16 cellular contexts compared by ENCODE assay signal in genomic region chr5:78523314-78524193, GRCh38.
DNase-seq lines count a peak whose midpoint lies in the region; ATAC-seq and TF ChIP-seq lines count a peak whose summit lies in the region.
"Had no signal": no experiment of that assay in that cellular context is flagged by ENCODE, and none has a peak within 500 bp of the region (broad histone marks: within the 10 kb centered on the region; RNA-seq: fewer than 3 reads in every experiment).

No MANE protein-coding gene starts in this region.

- H3K27ac ChIP-seq in cardiac muscle cell (peak overlapping the region; percentile 63), upper lobe of right lung (peak overlapping the region; percentile 59)
- H3K27ac ChIP-seq: epithelial cell of prostate had no signal

- H3K4me1 ChIP-seq in cardiac muscle cell (ENCODE audit: low read depth) (peaks cover 98% of the 10 kb centered on the region), upper lobe of right lung (peaks cover 27% of the 10 kb centered on the region)

- ATAC-seq in Right ventricle myocardium superior (ENCODE audit: poor library complexity) (no peak), upper lobe of right lung (no peak), HG03457 (IDR thresholded peaks at IDR 0.05; ENCODE audit: unreplicated experiment) (no peak)
- no peak for ATAC-seq in activated CD4-positive, CD25-positive, alpha-beta regulatory T cell treated with anti-CD3 and anti-CD28 coated beads, Interleukin-2, amount 50 U/mL, for 24 hours
- ATAC-seq: GM23338 had no signal

- H3K9me3 ChIP-seq in cardiac muscle cell (ENCODE audit: low read depth) (no peaks in the 10 kb centered on the region), upper lobe of right lung (no peaks in the 10 kb centered on the region)

- H3K27me3 ChIP-seq in cardiac muscle cell = no peaks in the 10 kb centered on the region
- H3K27me3 ChIP-seq in upper lobe of right lung = no peaks in the 10 kb centered on the region

- H3K4me3 ChIP-seq in cardiac muscle cell (no peak overlapping the region), fibroblast of mammary gland (ENCODE audit: control insufficient read depth, low read depth, low read length) (no peak overlapping the region), upper lobe of right lung (no peak overlapping the region)
- H3K4me3 ChIP-seq: GM23338 had no signal

- peaks cover 69% of the 10 kb centered on the region for H3K4me1 Mint-ChIP-seq in nephron

- DNase-seq in cardiac muscle cell (ENCODE audit: low read depth in 1 of 2, low spot score in 1 of 2) = peak in 1 of 2 donors; percentile 82
- no peak for DNase-seq in Right ventricle myocardium superior
- peak; percentile 34 for DNase-seq in fibroblast of mammary gland (ENCODE audit: low read depth)
- DNase-seq in upper lobe of right lung = no peak
- DNase-seq in stimulated activated CD4-positive, alpha-beta T cell treated with anti-CD3 and anti-CD28 coated beads, Interleukin-4, amount 100 ng/mL, for 4 hours = no peak
- DNase-seq: activated CD8-positive, alpha-beta memory T cell treated with anti-CD3 and anti-CD28 coated beads for 24 hours; activated effector memory CD4-positive, alpha-beta T cell treated with anti-CD3 and anti-CD28 coated beads, Interleukin-2, amount 50 U/mL, for 16 hours; GDM1; Karpas-422; NCI-H82 had no signal

- peak overlapping the region; percentile 84 to 89 (median 88) for H3K27ac Mint-ChIP-seq in nephron
- H3K27ac Mint-ChIP-seq: GM23338; stimulated activated naive CD8-positive, alpha-beta T cell treated with anti-CD3 and anti-CD28 coated beads, Interleukin-15, Interleukin-2, amounts not matched to agents 100 ng/mL and 50 ng/mL, for 24 hours had no signal

- H3K36me3 ChIP-seq in cardiac muscle cell (no peaks in the 10 kb centered on the region), upper lobe of right lung (no peaks in the 10 kb centered on the region)

- H3K4me3 Mint-ChIP-seq in nephron = peak overlapping the region in 2 of 3 experiments; percentile 1 to 8
- H3K4me3 Mint-ChIP-seq: GM23338; stimulated activated naive CD8-positive, alpha-beta T cell treated with anti-CD3 and anti-CD28 coated beads, Interleukin-15, Interleukin-2, amounts not matched to agents 100 ng/mL and 50 ng/mL, for 24 hours had no signal

- H3K9me3 Mint-ChIP-seq in nephron = no peaks in the 10 kb centered on the region
- H3K9me3 Mint-ChIP-seq: GM23338; stimulated activated naive CD8-positive, alpha-beta T cell treated with anti-CD3 and anti-CD28 coated beads, Interleukin-15, Interleukin-2, amounts not matched to agents 100 ng/mL and 50 ng/mL, for 24 hours had no signal

- no peak for TF ChIP-seq CTCF in cardiac muscle cell (IDR thresholded peaks at IDR 0.05; ENCODE audit: low read depth, low read length)
- no peak for TF ChIP-seq CTCF in fibroblast of mammary gland (conservative IDR thresholded peaks at IDR 0.05; ENCODE audit: control insufficient read depth, insufficient read depth, low read depth, low read length)
- TF ChIP-seq CTCF in nephron (IDR thresholded peaks at IDR 0.05; ENCODE audit: unreplicated experiment in 3 of 3) = no peak
- no peak for TF ChIP-seq CTCF in upper lobe of right lung (IDR thresholded peaks at IDR 0.05)

- intact Hi-C loops in Right ventricle myocardium superior (cut with DNase I) = no loop called here
- intact Hi-C loops in upper lobe of right lung (cut with DNase I) = no loop called here

- peaks cover 5% of the 10 kb centered on the region for H3K36me3 Mint-ChIP-seq in nephron (ENCODE audit: low read depth)

- no peaks in the 10 kb centered on the region for H3K27me3 Mint-ChIP-seq in nephron (ENCODE audit: low read depth)
